In the genomic region with DNA sequence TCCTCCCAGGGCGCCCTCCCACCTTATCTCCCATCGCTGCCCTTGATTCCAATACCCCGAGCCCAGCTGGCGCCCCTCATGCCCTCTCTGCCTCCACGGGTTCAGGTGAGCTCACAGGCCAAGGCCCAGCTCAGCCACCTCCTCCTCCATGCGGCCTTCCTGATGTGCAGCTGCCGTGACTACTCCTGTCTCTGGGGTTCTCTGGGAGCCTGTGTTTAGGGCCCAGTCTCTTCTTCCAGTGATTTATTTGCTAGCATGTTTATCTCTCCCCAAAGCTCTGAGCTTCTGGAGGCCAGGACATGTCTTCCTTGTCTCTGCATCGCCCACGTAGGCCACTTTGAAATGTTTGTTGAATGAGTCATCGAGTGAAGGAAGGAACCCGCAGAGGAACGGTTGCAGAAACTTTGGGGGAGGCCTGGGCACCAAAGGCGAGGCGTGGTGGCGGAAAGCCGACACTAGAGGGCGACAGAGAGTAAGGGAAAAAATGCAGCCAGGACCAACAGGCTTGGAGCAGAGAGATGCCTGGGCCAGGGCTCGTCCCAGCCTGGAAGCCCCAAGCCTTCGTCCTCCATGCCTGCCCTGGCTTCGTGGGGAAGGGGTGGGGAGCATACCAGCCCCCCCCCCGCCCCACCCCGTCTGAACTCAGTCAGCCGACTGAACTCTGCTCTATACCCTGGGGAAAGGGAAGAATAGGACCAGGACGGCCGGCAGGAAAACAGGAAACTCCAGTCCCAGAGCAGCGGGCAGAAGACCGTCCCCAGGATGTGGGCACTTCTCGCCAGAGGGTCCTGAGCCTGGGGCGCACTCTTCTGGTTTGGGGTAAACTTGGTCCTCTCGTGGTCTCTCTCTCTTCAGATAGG, we compare ENCODE assay signal across 8 cellular contexts. TPM values are rescaled to one million over a fixed set of nuclear protein-coding genes. Genes with fewer than 3 reads are reported as not detected.
DNase-seq lines count a peak whose midpoint lies in the region; ATAC-seq and TF ChIP-seq lines count a peak whose summit lies in the region.

No MANE protein-coding gene starts in this region.

- peak overlapping the region; percentile 24 for H2AFZ ChIP-seq in hepatocyte

- ATAC-seq in GM18520 (IDR thresholded peaks at IDR 0.05; ENCODE audit: unreplicated experiment): no peak

- H3K9me3 ChIP-seq in hepatocyte (ENCODE audit: low read depth): no peaks in the 10 kb centered on the region

- H3K27ac ChIP-seq in hepatocyte: peak overlapping the region; percentile 90

- H4K20me1 ChIP-seq in hepatocyte (ENCODE audit: insufficient read depth, poor library complexity, severe bottlenecking): no peaks in the 10 kb centered on the region

- no peaks in the 10 kb centered on the region for H3K79me2 ChIP-seq in hepatocyte

- peaks cover 17% of the 10 kb centered on the region for H3K4me1 ChIP-seq in hepatocyte (ENCODE audit: insufficient read depth)

- no peaks in the 10 kb centered on the region for H3K27me3 ChIP-seq in hepatocyte

- in situ Hi-C loops in astrocyte of the cerebellum (cut with HindIII; ENCODE audit: low sequenced_read_pairs): no loop called here

- DNase-seq in GM12865 (ENCODE audit: low read depth): peak; percentile 85
- peak; percentile 97 for DNase-seq in HFFc6
- DNase-seq in NCI-H1092 (lab: John Stamatoyannopoulos, UW): peak; percentile 67
- DNase-seq in T-helper 22 cell (ENCODE audit: low read depth): peak; percentile 58
- DNase-seq in astrocyte of the cerebellum (ENCODE audit: low read depth): peak; percentile 94
- DNase-seq in hepatocyte (ENCODE audit: low spot score): peak; percentile 93
- DNase-seq in retinal pigment epithelial cell (ENCODE audit: low read depth): peak; percentile 59

- peak overlapping the region; percentile 61 for H3K4me2 ChIP-seq in hepatocyte

- TF ChIP-seq CTCF in GM12865 (IDR thresholded peaks at IDR 0.05; ENCODE audit: insufficient read depth, low read depth, low read length, missing control alignments) (peak; percentile 96), HFFc6 (IDR thresholded peaks at IDR 0.05) (peak; percentile 99), astrocyte of the cerebellum (IDR thresholded peaks at IDR 0.05; ENCODE audit: low read depth, low read length, missing control alignments) (peak; percentile 95), hepatocyte (IDR thresholded peaks at IDR 0.05; ENCODE audit: poor library complexity) (peak; percentile 98), retinal pigment epithelial cell (conservative IDR thresholded peaks at IDR 0.05; ENCODE audit: low read depth, low read length) (peak; percentile 96)

- no peaks in the 10 kb centered on the region for H3K9me2 ChIP-seq in hepatocyte (replicated peaks; ENCODE audit: insufficient read depth)

- H3K36me3 Mint-ChIP-seq in HFFc6 (ENCODE audit: low read depth): no peaks in the 10 kb centered on the region

- H3K4me1 Mint-ChIP-seq in HFFc6 (ENCODE audit: low read depth): peaks cover 57% of the 10 kb centered on the region

- H3K4me3 ChIP-seq in GM12865 (ENCODE audit: low read depth, low read length): no peak overlapping the region; the same call in 1 of the 2 replicates
- peak overlapping the region; percentile 2 for H3K4me3 ChIP-seq in astrocyte of the cerebellum (ENCODE audit: low read depth, low read length)
- no peak overlapping the region for H3K4me3 ChIP-seq in hepatocyte
- no peak overlapping the region for H3K4me3 ChIP-seq in retinal pigment epithelial cell (ENCODE audit: low read length)

- peaks cover 1% of the 10 kb centered on the region for H3K27me3 Mint-ChIP-seq in HFFc6 (ENCODE audit: insufficient read depth)

- no peaks in the 10 kb centered on the region for H3K36me3 ChIP-seq in hepatocyte (replicated peaks; ENCODE audit: insufficient read depth, low read depth)

- no peaks in the 10 kb centered on the region for H3K9me3 Mint-ChIP-seq in HFFc6

- 26% methylated on average over 29 of the region's 30 CpGs for WGBS in hepatocyte (ENCODE audit: low lambda C conversion rate, missing lambda C conversion rate)

- H3K4me3 Mint-ChIP-seq in HFFc6: peak overlapping the region; percentile 74

- peak overlapping the region; percentile 98 for H3K27ac Mint-ChIP-seq in HFFc6

RNA-seq across cellular contexts. Expression of gene HSPB1, which starts 10.9 kb away (rescaled TPM):
- 1,000 to 10,000 TPM; 1,016 to 1,211 (median 1,126) TPM for total RNA-seq in HFFc6 (2021; fragmentation: NEBNext Ultra II Directional; extraction: Animal tissue kit (Norgen Biotek cat#: 25700))
- 186 and 205 TPM in 2 replicates for total RNA-seq in hepatocyte
- polyA plus RNA-seq in hepatocyte: 1,525 and 1,553 TPM in 2 replicates
